In genomic region chr3:175605851-175606250, GRCh38 we compare ENCODE assay signal across 16 cellular contexts.
DNase-seq lines count a peak whose midpoint lies in the region; ATAC-seq, FAIRE-seq and TF ChIP-seq lines count a peak whose summit lies in the region.
"Had no signal": no experiment of that assay in that cellular context is flagged by ENCODE, and none has a peak within 500 bp of the region (broad histone marks: within the 10 kb centered on the region; RNA-seq: fewer than 3 reads in every experiment).

No MANE protein-coding gene starts in this region.

- H3K56ac ChIP-seq in H1 (replicated peaks; ENCODE audit: insufficient read length, low read depth, low read length): no peak overlapping the region

- no peak overlapping the region for H3K23ac ChIP-seq in H1 (ENCODE audit: insufficient read length)

- H4K5ac ChIP-seq in H1 (ENCODE audit: insufficient read length, low read depth, low read length): no peak overlapping the region

- no peak overlapping the region for H3K4me3 Mint-ChIP-seq in GM23338
- H3K4me3 Mint-ChIP-seq: CD8-positive, alpha-beta memory T cell had no signal

- H3K4ac ChIP-seq in H1 (replicated peaks; ENCODE audit: insufficient read length, low read depth, low read length): no peak overlapping the region

- H3K27me3 ChIP-seq in GM23338 (ENCODE audit: insufficient read depth) (no peaks in the 10 kb centered on the region), H1 (replicated peaks in 1 of 4; ENCODE audit: control insufficient read depth in 3 of 4, extremely low read depth in 1 of 4, insufficient read depth in 3 of 4, low read length in 3 of 4) (no peaks in the 10 kb centered on the region)
- H3K27me3 ChIP-seq: BLaER1 had no signal

- H3K36me3 Mint-ChIP-seq in GM23338 (ENCODE audit: low read depth): no peaks in the 10 kb centered on the region

- H3K4me3 ChIP-seq in GM23338: no peak overlapping the region
- no peak overlapping the region for H3K4me3 ChIP-seq in H1 (ENCODE audit: extremely low read depth in 1 of 4, insufficient read depth in 2 of 4, low read depth in 3 of 4, low read length in 4 of 4)
- H3K4me3 ChIP-seq: BLaER1 had no signal

- H4K20me1 ChIP-seq in GM23338 (replicated peaks; ENCODE audit: insufficient read depth) (no peaks in the 10 kb centered on the region), H1 (replicated peaks in 1 of 2; ENCODE audit: control insufficient read depth in 1 of 2, insufficient read depth in 2 of 2, low read length in 2 of 2) (no peaks in the 10 kb centered on the region)
- H4K20me1 ChIP-seq: BLaER1 had no signal

- CTCF ChIA-PET in H1 (lab: Charles Lee; ENCODE audit: partially characterized antibody): interaction anchor here (0.8 kb wide), 1 partner anchor 1443 kb away, joined by 3 read pairs; no protein-coding TSS in a partner anchor

- H3K27ac ChIP-seq in GM23338 (ENCODE audit: low read depth): no peak overlapping the region
- no peak overlapping the region for H3K27ac ChIP-seq in H1 (ENCODE audit: low read depth, low read length)
- H3K27ac ChIP-seq: BLaER1 had no signal

- H2AK5ac ChIP-seq in H1 (ENCODE audit: low read depth, low read length): no peak overlapping the region

- no peak overlapping the region for H2BK5ac ChIP-seq in H1 (ENCODE audit: low read depth, low read length)

- H3K79me2 ChIP-seq in GM23338 (replicated peaks; ENCODE audit: insufficient read depth) (no peaks in the 10 kb centered on the region), H1 (ENCODE audit: control insufficient read depth in 1 of 2, insufficient read depth in 2 of 2, low read length in 2 of 2) (no peaks in the 10 kb centered on the region)

- H3K9me2 ChIP-seq in GM23338 (ENCODE audit: insufficient read depth): no peaks in the 10 kb centered on the region

- H3K18ac ChIP-seq in H1 (ENCODE audit: extremely low read depth, low read length): no peak overlapping the region

- no peak overlapping the region for H4K8ac ChIP-seq in H1 (ENCODE audit: extremely low read depth, insufficient read depth, low read length)

- H2BK15ac ChIP-seq in H1 (ENCODE audit: low read length): no peak overlapping the region

- no peak for TF ChIP-seq POLR2A in H1 (IDR thresholded peaks at IDR 0.05; ENCODE audit: control extremely low read depth in 1 of 2, low read depth in 2 of 2, low read length in 2 of 2)

- POLR2A ChIA-PET in H1 (lab: Charles Lee; ENCODE audit: partially characterized antibody): no interaction called here

- no peaks in the 10 kb centered on the region for H3K9me3 Mint-ChIP-seq in GM23338

- H4K91ac ChIP-seq in H1 (replicated peaks; ENCODE audit: insufficient read length, low read length): no peak overlapping the region

- TF ChIP-seq CTCF in GM23338 (conservative IDR thresholded peaks at IDR 0.05; ENCODE audit: low read depth in 2 of 2) (no peak), H1 (IDR thresholded peaks at IDR 0.05; ENCODE audit: control extremely low read depth in 1 of 3, insufficient read depth in 1 of 3, low read depth in 1 of 3, low read length in 3 of 3) (no peak)

- H2AFZ ChIP-seq in GM23338: peak overlapping the region; percentile 45; the same call in 1 of the 2 replicates
- H2AFZ ChIP-seq in H1 (ENCODE audit: low read length): 0 out of 2 replicates have a peak overlapping the region, but pooled peaks have one; percentile 36

- H3K9ac ChIP-seq in H1 (replicated peaks in 1 of 4; ENCODE audit: extremely low read depth in 1 of 4, low read depth in 3 of 4, low read length in 3 of 4): no peak overlapping the region
- H3K9ac ChIP-seq: BLaER1 had no signal

- H3K36me3 ChIP-seq in GM23338 (ENCODE audit: insufficient read depth) (no peaks in the 10 kb centered on the region), H1 (ENCODE audit: control insufficient read depth in 2 of 4, insufficient read depth in 4 of 4, low read length in 3 of 4) (no peaks in the 10 kb centered on the region)
- H3K36me3 ChIP-seq: BLaER1 had no signal

- peak; percentile 37; the same call in 1 of the 3 replicates for ATAC-seq in GM23338
- no peak for ATAC-seq in activated CD4-positive, CD25-positive, alpha-beta regulatory T cell treated with anti-CD3 and anti-CD28 coated beads, Interleukin-2, amount 50 U/mL, for 24 hours
- no peak for ATAC-seq in GM19463 (IDR thresholded peaks at IDR 0.05; ENCODE audit: unreplicated experiment)

- H3K4me2 ChIP-seq in GM23338 (no peak overlapping the region), H1 (ENCODE audit: insufficient read depth in 1 of 2, low read depth in 2 of 2, low read length in 2 of 2) (no peak overlapping the region)
- H3K4me2 ChIP-seq: BLaER1 had no signal

- no peaks in the 10 kb centered on the region for H3K79me1 ChIP-seq in H1 (ENCODE audit: low read depth, low read length)

- H3K14ac ChIP-seq in H1 (ENCODE audit: insufficient read length): no peak overlapping the region

- WGBS in H1 (ENCODE audit: extremely low coverage in 1 of 2, insufficient coverage in 1 of 2, insufficient read length in 1 of 2, insufficient replicate concordance in 2 of 2, low coverage in 1 of 2, low lambda C conversion rate in 2 of 2, missing lambda C conversion rate in 1 of 2), 2 experiments: 78% methylated on average over 2 of the region's 2 CpGs; no CpG with 5 or more reads in 1 of the 2 experiments

- peaks cover 6% of the 10 kb centered on the region; the same call in 1 of the 2 replicates for H3K4me1 ChIP-seq in GM23338 (ENCODE audit: insufficient read depth)
- no peaks in the 10 kb centered on the region for H3K4me1 ChIP-seq in H1 (replicated peaks in 1 of 4; ENCODE audit: control insufficient read depth in 3 of 4, insufficient read depth in 4 of 4, low read length in 3 of 4)
- H3K4me1 ChIP-seq: BLaER1 had no signal

- no peak overlapping the region for H2BK120ac ChIP-seq in H1 (replicated peaks; ENCODE audit: low read depth, low read length)

- no peak for TF ChIP-seq RAD21 in H1 (IDR thresholded peaks at IDR 0.05 in 1 of 2, conservative IDR thresholded peaks at IDR 0.05 in 1 of 2; ENCODE audit: low read depth in 2 of 2, low read length in 2 of 2)

- TF ChIP-seq EP300 in H1 (IDR thresholded peaks at IDR 0.05; ENCODE audit: borderline replicate concordance in 1 of 2, low read depth in 2 of 2, low read length in 2 of 2): no peak

- H3K4me1 Mint-ChIP-seq in GM23338: no peaks in the 10 kb centered on the region
- H3K4me1 Mint-ChIP-seq: CD8-positive, alpha-beta memory T cell had no signal

- H2BK20ac ChIP-seq in H1 (ENCODE audit: low read length): no peak overlapping the region

- H3K27ac Mint-ChIP-seq in GM23338: no peak overlapping the region
- H3K27ac Mint-ChIP-seq: CD8-positive, alpha-beta memory T cell had no signal

- no peaks in the 10 kb centered on the region for H3K23me2 ChIP-seq in H1 (ENCODE audit: low read depth, low read length)

- FAIRE-seq in H1 (lab: Jason Lieb, UNC): no peak
- FAIRE-seq: A204.1 had no signal

- DNase-seq in GM23338 (ENCODE audit: low spot score) (peak; percentile 36), H1 (ENCODE audit: low read depth in 1 of 2, low spot score in 2 of 2) (no peak), iris pigment epithelial cell (ENCODE audit: low read depth) (peak; percentile 3), renal cortical epithelial cell (ENCODE audit: low read depth) (peak; percentile 13)
- DNase-seq in effector CD4-positive, alpha-beta T cell: no peak
- DNase-seq: CD8-positive, alpha-beta memory T cell; DMS79 treated with DMSO at 0.1 percent for 48 hours; NCI-H187; NCI-H446 treated with DMSO at 0.1 percent for 48 hours; NK-92 treated with Interleukin-12 subunit alpha and Interleukin-12 subunit beta, amount 100 ng/mL, for 24 hours; OCI-M1; RPMI8226 had no signal

- no peak overlapping the region for H2BK12ac ChIP-seq in H1 (ENCODE audit: low read depth, low read length)

- H3F3A ChIP-seq in GM23338 (replicated peaks; ENCODE audit: low read depth): no peaks in the 10 kb centered on the region

- no peaks in the 10 kb centered on the region for H3K9me3 ChIP-seq in H1 (ENCODE audit: insufficient read depth in 2 of 2, low read depth in 1 of 2, low read length in 1 of 2)
- H3K9me3 ChIP-seq: BLaER1 had no signal

- no peaks in the 10 kb centered on the region for H3K27me3 Mint-ChIP-seq in GM23338 (ENCODE audit: insufficient read depth, low read depth, poor library complexity)
- H3K27me3 Mint-ChIP-seq: CD8-positive, alpha-beta memory T cell had no signal

TF ChIP-seq in GM23338, 12 proteins besides CTCF, POLR2A, EP300 and RAD21:
- TF ChIP-seq NANOG (IDR thresholded peaks at IDR 0.05; ENCODE audit: borderline replicate concordance) (no peak), POLR2AphosphoS5 (IDR thresholded peaks at IDR 0.05; ENCODE audit: low read depth) (no peak), CREB1 (CRISPR knock-in tag; IDR thresholded peaks at IDR 0.05; ENCODE audit: low read depth) (no peak), JUNB (IDR thresholded peaks at IDR 0.05; ENCODE audit: unreplicated experiment) (no peak), EZH2phosphoT487 (IDR thresholded peaks at IDR 0.05; ENCODE audit: unreplicated experiment) (no peak)

TF ChIP-seq in H1, 55 proteins besides CTCF, POLR2A, EP300 and RAD21:
- TF ChIP-seq PHF8 (conservative IDR thresholded peaks at IDR 0.05; ENCODE audit: low read depth, low read length) (no peak), MAX (IDR thresholded peaks at IDR 0.05) (no peak), SP1 (IDR thresholded peaks at IDR 0.05; ENCODE audit: low read depth, low read length) (no peak), NRF1 (IDR thresholded peaks at IDR 0.05; ENCODE audit: low read depth, low read length) (no peak), SIRT6 (IDR thresholded peaks at IDR 0.05; ENCODE audit: low read length) (no peak), GABPA (IDR thresholded peaks at IDR 0.05; ENCODE audit: borderline replicate concordance, insufficient read depth, low read length) (no peak), RFX5 (IDR thresholded peaks at IDR 0.05; ENCODE audit: borderline replicate concordance, low read depth, low read length) (no peak), POU5F1 (IDR thresholded peaks at IDR 0.05; ENCODE audit: low read depth, low read length) (no peak), CHD1 (IDR thresholded peaks at IDR 0.05; ENCODE audit: low read depth, low read length) (no peak), SUZ12 (IDR thresholded peaks at IDR 0.05; ENCODE audit: low read length) (no peak), KDM1A (IDR thresholded peaks at IDR 0.05; ENCODE audit: borderline replicate concordance, low read length) (no peak), JUN (IDR thresholded peaks at IDR 0.05; ENCODE audit: low read depth, low read length) (no peak)
- TF ChIP-seq, protein P1, sequence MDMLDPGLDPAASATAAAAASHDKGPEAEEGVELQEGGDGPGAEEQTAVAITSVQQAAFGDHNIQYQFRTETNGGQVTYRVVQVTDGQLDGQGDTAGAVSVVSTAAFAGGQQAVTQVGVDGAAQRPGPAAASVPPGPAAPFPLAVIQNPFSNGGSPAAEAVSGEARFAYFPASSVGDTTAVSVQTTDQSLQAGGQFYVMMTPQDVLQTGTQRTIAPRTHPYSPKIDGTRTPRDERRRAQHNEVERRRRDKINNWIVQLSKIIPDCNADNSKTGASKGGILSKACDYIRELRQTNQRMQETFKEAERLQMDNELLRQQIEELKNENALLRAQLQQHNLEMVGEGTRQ (IDR thresholded peaks at IDR 0.05; ENCODE audit: low read length): no peak

Comparison
In these comparisons a context has a peak if more than half of its experiments do, and no peak if none do; other contexts are left out.
1. DNase-seq: peak in GM23338 (single experiment), iris pigment epithelial cell (single experiment) and renal cortical epithelial cell (single experiment); none in H1 (0 of 2) and effector CD4-positive, alpha-beta T cell (single experiment).